Comparison of ENCODE assay signal across 22 cellular contexts in the genomic region with DNA sequence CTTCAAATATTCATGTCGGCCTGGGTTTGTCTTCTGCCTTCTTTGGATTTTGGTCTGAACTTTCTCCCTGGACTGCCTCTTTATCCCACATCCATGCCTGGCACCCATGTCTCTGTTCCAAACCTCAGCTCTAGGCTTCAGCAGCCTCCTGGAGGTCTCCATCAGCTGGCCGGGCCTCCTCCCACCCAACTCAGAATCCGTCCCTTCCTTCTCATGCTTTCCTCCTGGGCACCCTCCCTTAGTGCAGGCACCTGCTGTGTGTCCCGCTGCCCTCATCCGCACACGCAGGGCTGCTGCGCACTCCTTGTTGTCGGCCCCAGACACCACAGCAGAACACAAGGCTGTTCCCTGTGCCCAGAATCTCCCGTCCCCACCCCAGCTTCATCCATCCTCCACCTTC. TPM values are rescaled to one million over a fixed set of nuclear protein-coding genes. Genes with fewer than 3 reads are reported as not detected.
DNase-seq lines count a peak whose midpoint lies in the region; ATAC-seq and TF ChIP-seq lines count a peak whose summit lies in the region.
"Had no signal": no experiment of that assay in that cellular context is flagged by ENCODE, and none has a peak within 500 bp of the region (broad histone marks: within the 10 kb centered on the region; RNA-seq: fewer than 3 reads in every experiment).

No MANE protein-coding gene starts in this region.

- H2AFZ ChIP-seq in H9 (ENCODE audit: low read length): no peak overlapping the region
- H2AFZ ChIP-seq: GM23248 had no signal

- no peak overlapping the region for H3K9ac ChIP-seq in H9 (ENCODE audit: extremely low read depth, insufficient read length, low read length)
- H3K9ac ChIP-seq: GM23248 had no signal

- no peak for ATAC-seq in stimulated activated effector memory CD8-positive, alpha-beta T cell treated with anti-CD3 and anti-CD28 coated beads, Interleukin-12 subunit alpha, Interleukin-12 subunit beta, amount 100 ng/mL, for 72 hours
- ATAC-seq in HG03571 (IDR thresholded peaks at IDR 0.05; ENCODE audit: unreplicated experiment) (no peak), HG03342 (IDR thresholded peaks at IDR 0.05; ENCODE audit: unreplicated experiment) (no peak)
- ATAC-seq: GM12878, HCT116, K562 had no signal

- no peak for DNase-seq in activated CD4-positive, alpha-beta memory T cell treated with anti-CD3 and anti-CD28 coated beads, Interleukin-2, amount 10 ng/mL, durations not matched to agents 7 days and 5 days
- no peak for DNase-seq in activated CD4-positive, alpha-beta memory T cell treated with anti-CD3 and anti-CD28 coated beads for 36 hours
- DNase-seq in H9 (peak; percentile 20), iPS-NIHi7 (ENCODE audit: extremely low spot score) (peak; percentile 2), AG08396 (ENCODE audit: low spot score) (no peak)
- no peak for DNase-seq in stimulated activated effector memory CD8-positive, alpha-beta T cell treated with anti-CD3 and anti-CD28 coated beads, Interleukin-12 subunit alpha, Interleukin-12 subunit beta, amount 100 ng/mL, for 72 hours (ENCODE audit: low spot score in 2 of 2)
- DNase-seq: AML-193; CD4-positive, alpha-beta T cell; GDM1; GM23248; MV-4-11; NCI-H1417; NCI-H187 treated with DMSO at 0.1 percent for 48 hours; NCI-H69; NK-92 treated with Interleukin-12 subunit alpha and Interleukin-12 subunit beta, amount 100 ng/mL, for 24 hours; OCI-M1; SHP77 treated with DMSO at 0.1 percent for 48 hours had no signal

- H3T11ph ChIP-seq in H9 (ENCODE audit: low read length): no peak overlapping the region

- no CpG with 5 or more reads among the region's 9 CpGs for WGBS in H9 (ENCODE audit: extremely low coverage, insufficient read length, low lambda C conversion rate)

- H4K8ac ChIP-seq in H9 (replicated peaks; ENCODE audit: insufficient read length, low read depth, low read length): no peak overlapping the region

- intact Hi-C loops in activated CD4-positive, alpha-beta memory T cell treated with anti-CD3 and anti-CD28 coated beads for 36 hours (cut with micrococcal nuclease): no loop called here

- no peak overlapping the region for H3K27ac ChIP-seq in H9 (ENCODE audit: insufficient read length, low read depth, low read length)
- H3K27ac ChIP-seq: GM23248 had no signal

- H3K4me3 Mint-ChIP-seq in activated CD4-positive, alpha-beta memory T cell treated with anti-CD3 and anti-CD28 coated beads, Interleukin-2, amount 10 ng/mL, durations not matched to agents 7 days and 5 days: no peak overlapping the region
- H3K4me3 Mint-ChIP-seq in activated CD4-positive, alpha-beta memory T cell treated with anti-CD3 and anti-CD28 coated beads for 36 hours: no peak overlapping the region
- no peak overlapping the region for H3K4me3 Mint-ChIP-seq in H9
- H3K4me3 Mint-ChIP-seq in stimulated activated effector memory CD8-positive, alpha-beta T cell treated with anti-CD3 and anti-CD28 coated beads, Interleukin-12 subunit alpha, Interleukin-12 subunit beta, amount 100 ng/mL, for 72 hours: no peak overlapping the region
- H3K4me3 Mint-ChIP-seq: CD4-positive, alpha-beta T cell had no signal

- H3K4me2 ChIP-seq in H9 (ENCODE audit: insufficient read depth, insufficient read length, low read length): no peak overlapping the region

- H3K23me2 ChIP-seq in H9 (ENCODE audit: insufficient read length, low read depth, low read length, poor library complexity, severe bottlenecking): no peaks in the 10 kb centered on the region

- H2BK15ac ChIP-seq in H9 (ENCODE audit: low read depth, low read length): no peak overlapping the region

- H3K4me1 ChIP-seq in H9 (ENCODE audit: insufficient read depth, low read length): peaks cover 13% of the 10 kb centered on the region; the same call in 1 of the 2 replicates

- H3K27me3 ChIP-seq in H9 (ENCODE audit: insufficient read depth, low read length): no peaks in the 10 kb centered on the region

- no peak overlapping the region for H3K23ac ChIP-seq in H9 (ENCODE audit: insufficient read length, low read depth, low read length)

- H4K20me1 ChIP-seq in H9 (ENCODE audit: control insufficient read depth, insufficient read depth, insufficient read length): peaks cover 3% of the 10 kb centered on the region

- CTCF ChIA-PET in activated CD4-positive, alpha-beta memory T cell treated with anti-CD3 and anti-CD28 coated beads, Interleukin-2, amount 10 ng/mL, durations not matched to agents 7 days and 5 days (lab: Charles Lee): no interaction called here
- CTCF ChIA-PET in activated CD4-positive, alpha-beta memory T cell treated with anti-CD3 and anti-CD28 coated beads for 36 hours (lab: Charles Lee): interaction anchor here (2.1 kb wide), 1 partner anchor 104 kb away, joined by 7 read pairs; the partner anchor contains the start of gene ZNRF1

- no peak overlapping the region for H2BK5ac ChIP-seq in H9 (ENCODE audit: insufficient read length, low read length)

- no peak overlapping the region for H2BK20ac ChIP-seq in H9 (ENCODE audit: low read depth, low read length, poor library complexity, severe bottlenecking)

- no peak overlapping the region for H2BK120ac ChIP-seq in H9 (ENCODE audit: low read depth, low read length, poor library complexity, severe bottlenecking)

- no peaks in the 10 kb centered on the region for H3K79me1 ChIP-seq in H9 (ENCODE audit: insufficient read depth, low read depth, low read length, poor library complexity, severe bottlenecking)

- no peak overlapping the region for H3K4ac ChIP-seq in H9 (ENCODE audit: low read depth, low read length)

- H3K27ac Mint-ChIP-seq in activated CD4-positive, alpha-beta memory T cell treated with anti-CD3 and anti-CD28 coated beads, Interleukin-2, amount 10 ng/mL, durations not matched to agents 7 days and 5 days: peak overlapping the region; percentile 40
- H3K27ac Mint-ChIP-seq in activated CD4-positive, alpha-beta memory T cell treated with anti-CD3 and anti-CD28 coated beads for 36 hours: no peak overlapping the region
- peak overlapping the region; percentile 4 to 53 (median 8); a peak in 3 of 7 replicates for H3K27ac Mint-ChIP-seq in H9
- H3K27ac Mint-ChIP-seq in stimulated activated effector memory CD8-positive, alpha-beta T cell treated with anti-CD3 and anti-CD28 coated beads, Interleukin-12 subunit alpha, Interleukin-12 subunit beta, amount 100 ng/mL, for 72 hours: peak overlapping the region; percentile 20
- H3K27ac Mint-ChIP-seq: CD4-positive, alpha-beta T cell had no signal

- H3K14ac ChIP-seq in H9 (ENCODE audit: insufficient read depth, low read length): no peak overlapping the region

- no peaks in the 10 kb centered on the region for H3K9me3 ChIP-seq in H9 (ENCODE audit: control insufficient read depth, low read depth, low read length)

- no peak overlapping the region for H2BK12ac ChIP-seq in H9 (ENCODE audit: insufficient read length, low read depth, low read length)

- no peak overlapping the region for H2AK5ac ChIP-seq in H9 (ENCODE audit: insufficient read length, low read length)

- H3K79me2 ChIP-seq in H9 (ENCODE audit: insufficient read depth, low read length): 0 out of 2 replicates have a peak, but pooled peaks cover 1% of the 10 kb centered on the region

- H4K91ac ChIP-seq in H9 (ENCODE audit: insufficient read length, low read depth, low read length): no peak overlapping the region

- H3K4me1 Mint-ChIP-seq in activated CD4-positive, alpha-beta memory T cell treated with anti-CD3 and anti-CD28 coated beads, Interleukin-2, amount 10 ng/mL, durations not matched to agents 7 days and 5 days: peaks cover 78% of the 10 kb centered on the region
- H3K4me1 Mint-ChIP-seq in activated CD4-positive, alpha-beta memory T cell treated with anti-CD3 and anti-CD28 coated beads for 36 hours (ENCODE audit: low read depth): peaks cover 62% of the 10 kb centered on the region
- H3K4me1 Mint-ChIP-seq in H9: peaks cover 37% of the 10 kb centered on the region in 2 experiments
- H3K4me1 Mint-ChIP-seq in stimulated activated effector memory CD8-positive, alpha-beta T cell treated with anti-CD3 and anti-CD28 coated beads, Interleukin-12 subunit alpha, Interleukin-12 subunit beta, amount 100 ng/mL, for 72 hours: peaks cover 71% of the 10 kb centered on the region

- no peaks in the 10 kb centered on the region for H3K9me3 Mint-ChIP-seq in activated CD4-positive, alpha-beta memory T cell treated with anti-CD3 and anti-CD28 coated beads, Interleukin-2, amount 10 ng/mL, durations not matched to agents 7 days and 5 days
- peaks cover 2% of the 10 kb centered on the region for H3K9me3 Mint-ChIP-seq in activated CD4-positive, alpha-beta memory T cell treated with anti-CD3 and anti-CD28 coated beads for 36 hours
- H3K9me3 Mint-ChIP-seq in H9: no peaks in the 10 kb centered on the region; a peak in 1 of 5 replicates
- H3K9me3 Mint-ChIP-seq in stimulated activated effector memory CD8-positive, alpha-beta T cell treated with anti-CD3 and anti-CD28 coated beads, Interleukin-12 subunit alpha, Interleukin-12 subunit beta, amount 100 ng/mL, for 72 hours: peaks cover 3% of the 10 kb centered on the region
- H3K9me3 Mint-ChIP-seq: CD4-positive, alpha-beta T cell had no signal

- H3K56ac ChIP-seq in H9 (ENCODE audit: insufficient read length, low read depth, low read length): no peak overlapping the region

- no peak for TF ChIP-seq CTCF in H9 (conservative IDR thresholded peaks at IDR 0.05)

- H3K27me3 Mint-ChIP-seq in activated CD4-positive, alpha-beta memory T cell treated with anti-CD3 and anti-CD28 coated beads, Interleukin-2, amount 10 ng/mL, durations not matched to agents 7 days and 5 days: no peaks in the 10 kb centered on the region
- H3K27me3 Mint-ChIP-seq in activated CD4-positive, alpha-beta memory T cell treated with anti-CD3 and anti-CD28 coated beads for 36 hours: no peaks in the 10 kb centered on the region
- H3K27me3 Mint-ChIP-seq in H9 (ENCODE audit: low read depth): no peaks in the 10 kb centered on the region; the same call in 1 of the 2 replicates
- H3K27me3 Mint-ChIP-seq: CD4-positive, alpha-beta T cell had no signal

- no peak overlapping the region for H4K5ac ChIP-seq in H9 (ENCODE audit: insufficient read length, low read depth, low read length)

- POLR2A ChIA-PET in activated CD4-positive, alpha-beta memory T cell treated with anti-CD3 and anti-CD28 coated beads, Interleukin-2, amount 10 ng/mL, durations not matched to agents 7 days and 5 days (lab: Charles Lee): no interaction called here
- POLR2A ChIA-PET in activated CD4-positive, alpha-beta memory T cell treated with anti-CD3 and anti-CD28 coated beads for 36 hours (lab: Charles Lee): no interaction called here

- H3K36me3 Mint-ChIP-seq in activated CD4-positive, alpha-beta memory T cell treated with anti-CD3 and anti-CD28 coated beads, Interleukin-2, amount 10 ng/mL, durations not matched to agents 7 days and 5 days (ENCODE audit: low read depth): peaks cover 30% of the 10 kb centered on the region
- H3K36me3 Mint-ChIP-seq in activated CD4-positive, alpha-beta memory T cell treated with anti-CD3 and anti-CD28 coated beads for 36 hours: peaks cover 17% of the 10 kb centered on the region
- H3K36me3 Mint-ChIP-seq in H9 (ENCODE audit: insufficient read depth in 1 of 3, low read depth in 3 of 3): peaks cover 19 to 36% (median 34%) of the 10 kb centered on the region in 3 experiments; a peak in 6 of 7 replicates
- H3K36me3 Mint-ChIP-seq in stimulated activated effector memory CD8-positive, alpha-beta T cell treated with anti-CD3 and anti-CD28 coated beads, Interleukin-12 subunit alpha, Interleukin-12 subunit beta, amount 100 ng/mL, for 72 hours: peaks cover 14% of the 10 kb centered on the region

- no peak overlapping the region for H3K18ac ChIP-seq in H9 (ENCODE audit: insufficient read length, low read depth, low read length)

RNA-seq across cellular contexts. Expression of gene LDHD, which starts 14.0 kb away (rescaled TPM):
- under 1 TPM; 0.18 to 0.28 TPM for total RNA-seq in activated CD4-positive, alpha-beta memory T cell treated with anti-CD3 and anti-CD28 coated beads, Interleukin-2, amount 10 ng/mL, durations not matched to agents 7 days and 5 days
- total RNA-seq in activated CD4-positive, alpha-beta memory T cell treated with anti-CD3 and anti-CD28 coated beads for 36 hours: under 1 TPM; 0.43 to 0.75 TPM
- 14.5 and 14.7 TPM in 2 replicates for total RNA-seq in H9 (2021)
- total RNA-seq: CD4-positive, alpha-beta T cell had no signal

RNA-seq across cellular contexts. Expression of gene ZFP1, which starts 45.7 kb away (rescaled TPM):
- total RNA-seq in activated CD4-positive, alpha-beta memory T cell treated with anti-CD3 and anti-CD28 coated beads, Interleukin-2, amount 10 ng/mL, durations not matched to agents 7 days and 5 days: 10 to 100 TPM; 10.8 to 13.3 TPM
- total RNA-seq in activated CD4-positive, alpha-beta memory T cell treated with anti-CD3 and anti-CD28 coated beads for 36 hours: 10 to 100 TPM; 17.2 to 19.4 TPM
- 13.7 and 15.3 TPM in 2 replicates for total RNA-seq in H9 (2021)

Comparison
In these comparisons a context has a peak if more than half of its experiments do, and no peak if none do; other contexts are left out.
1. DNase-seq: peak in H9 (single experiment) and iPS-NIHi7 (single experiment); none in activated CD4-positive, alpha-beta memory T cell treated with anti-CD3 and anti-CD28 coated beads, Interleukin-2, amount 10 ng/mL, durations not matched to agents 7 days and 5 days (single experiment), activated CD4-positive, alpha-beta memory T cell treated with anti-CD3 and anti-CD28 coated beads for 36 hours (single experiment), stimulated activated effector memory CD8-positive, alpha-beta T cell treated with anti-CD3 and anti-CD28 coated beads, Interleukin-12 subunit alpha, Interleukin-12 subunit beta, amount 100 ng/mL, for 72 hours (0 of 2) and AG08396 (single experiment).